17 cellular contexts compared by ENCODE assay signal in genomic region chr1:175200626-175201025, GRCh38. TPM values are rescaled to one million over a fixed set of nuclear protein-coding genes. Genes with fewer than 3 reads are reported as not detected.
A peak's percentile ranks its signal among the peaks of the same experiment; 100 is the strongest.
DNase-seq lines count a peak whose midpoint lies in the region; ATAC-seq, FAIRE-seq and TF ChIP-seq lines count a peak whose summit lies in the region.
"Had no signal": no experiment of that assay in that cellular context is flagged by ENCODE, and none has a peak within 500 bp of the region (broad histone marks: within the 10 kb centered on the region; RNA-seq: fewer than 3 reads in every experiment).

No MANE protein-coding gene starts in this region.

- dilution Hi-C loops in endothelial cell of umbilical vein (cut with MboI; ENCODE audit: extremely low pct_ligation_motif_present, low sequenced_read_pairs), result no loop called here

- POLR2A ChIA-PET in endothelial cell of umbilical vein (lab: Charles Lee), result interaction anchor here (0.8 kb wide), 1 partner anchor 31 kb away, joined by 3 read pairs; no protein-coding TSS in a partner anchor

- H3K4me1 ChIP-seq in BLaER1 treated with 17β-estradiol and CSF1 and Interleukin-3, amounts not matched to agents 10 nM and 100 nM, result peaks cover 34 to 71% (median 53%) of the 10 kb centered on the region in 10 experiments
- peaks cover 42% of the 10 kb centered on the region for H3K4me1 ChIP-seq in endothelial cell of umbilical vein (ENCODE audit: control insufficient read depth, extremely low read depth, insufficient read depth, low read length)
- H3K4me1 ChIP-seq in lower lobe of right lung, result peaks cover 62% of the 10 kb centered on the region
- peaks cover 0 to 29% (median 16%) of the 10 kb centered on the region in 4 donors for H3K4me1 ChIP-seq in stomach
- H3K4me1 ChIP-seq: neural progenitor cell had no signal

- DNase-seq in endothelial cell of umbilical vein (ENCODE audit: low read depth, low spot score), result no peak
- no peak for DNase-seq in lower lobe of right lung
- no peak for DNase-seq in stomach
- no peak for DNase-seq in GM19240 (ENCODE audit: insufficient read length, low spot score)
- DNase-seq: ACHN; activated CD8-positive, alpha-beta memory T cell treated with anti-CD3 and anti-CD28 coated beads for 24 hours; KBM-7; mammary epithelial cell; NCI-H1105 treated with DMSO at 0.1 percent for 48 hours; stimulated activated naive CD4-positive, alpha-beta T cell treated with Interleukin-2 at 50 U/mL for 16 hours had no signal

- no peak overlapping the region for H2AFZ ChIP-seq in endothelial cell of umbilical vein (ENCODE audit: low read depth, low read length)
- H2AFZ ChIP-seq: neural progenitor cell had no signal

- H3K4me3 ChIP-seq in BLaER1 treated with 17β-estradiol and CSF1 and Interleukin-3, amounts not matched to agents 10 nM and 100 nM, result peak overlapping the region in 1 of 10 experiments; percentile 11; a peak in 1 of 20 replicates
- H3K4me3 ChIP-seq in endothelial cell of umbilical vein (replicated peaks in 1 of 3; ENCODE audit: insufficient read depth in 1 of 3, low read depth in 1 of 3, low read length in 3 of 3), result no peak overlapping the region
- H3K4me3 ChIP-seq in lower lobe of right lung, result no peak overlapping the region
- H3K4me3 ChIP-seq in stomach, result no peak overlapping the region
- H3K4me3 ChIP-seq: neural progenitor cell had no signal

- no peaks in the 10 kb centered on the region for H4K20me1 ChIP-seq in BLaER1 treated with 17β-estradiol and CSF1 and Interleukin-3, amounts not matched to agents 10 nM and 100 nM
- H4K20me1 ChIP-seq in endothelial cell of umbilical vein (replicated peaks; ENCODE audit: control insufficient read depth, extremely low read depth, insufficient read depth, low read length), result no peaks in the 10 kb centered on the region

- peak overlapping the region in 1 of 11 experiments; percentile 49; a peak in 1 of 22 replicates for H3K9ac ChIP-seq in BLaER1 treated with 17β-estradiol and CSF1 and Interleukin-3, amounts not matched to agents 10 nM and 100 nM
- H3K9ac ChIP-seq in endothelial cell of umbilical vein (replicated peaks; ENCODE audit: extremely low read depth, insufficient read depth, low read length), result peak overlapping the region; percentile 35
- H3K9ac ChIP-seq: neural progenitor cell had no signal

- H3K27me3 ChIP-seq in BLaER1 treated with 17β-estradiol and CSF1 and Interleukin-3, amounts not matched to agents 10 nM and 100 nM, result no peaks in the 10 kb centered on the region
- H3K27me3 ChIP-seq in endothelial cell of umbilical vein (ENCODE audit: control insufficient read depth in 2 of 2, insufficient read depth in 2 of 2, low read length in 2 of 2) (no peaks in the 10 kb centered on the region), lower lobe of right lung (ENCODE audit: low read depth) (no peaks in the 10 kb centered on the region), stomach (no peaks in the 10 kb centered on the region)

- H3K79me2 ChIP-seq in endothelial cell of umbilical vein (ENCODE audit: control insufficient read depth, insufficient read depth, low read length), result no peaks in the 10 kb centered on the region

- FAIRE-seq in endothelial cell of umbilical vein (lab: Jason Lieb, UNC), result peak; percentile 67
- FAIRE-seq: GM12892 had no signal

- CTCF ChIA-PET in endothelial cell of umbilical vein (lab: Charles Lee), result interaction anchor here (0.8 to 2.2 kb wide), 7 partner anchors 9 to 117 kb away, joined by 3 to 9 read pairs (median 4); partner anchors contain the start of gene KIAA0040

- H3K4me2 ChIP-seq in BLaER1 treated with 17β-estradiol and CSF1 and Interleukin-3, amounts not matched to agents 10 nM and 100 nM, result peak overlapping the region; percentile 54 to 86 (median 78); a peak in 21 of 22 replicates
- H3K4me2 ChIP-seq in endothelial cell of umbilical vein (ENCODE audit: insufficient read depth, low read length), result peak overlapping the region; percentile 73
- H3K4me2 ChIP-seq: neural progenitor cell had no signal

- intact Hi-C loops in endothelial cell of umbilical vein (cut with micrococcal nuclease), result loop anchor here (1.0 to 2.0 kb wide), 4 partner anchors 7 to 117 kb away; no protein-coding TSS in a partner anchor
- intact Hi-C loops in lower lobe of right lung (cut with DNase I), result no loop called here
- intact Hi-C loops in stomach (cut with DNase I; ENCODE audit: low total_unique reads), result no loop called here

- TF ChIP-seq POLR2A in endothelial cell of umbilical vein (IDR thresholded peaks at IDR 0.05; ENCODE audit: low read depth, low read length) (no peak), stomach (IDR thresholded peaks at IDR 0.05) (no peak)

- ATAC-seq in lower lobe of right lung (peak in 1 of 2 donors; percentile 26), HG02852 (IDR thresholded peaks at IDR 0.05; ENCODE audit: unreplicated experiment) (no peak), GM18498 (IDR thresholded peaks at IDR 0.05; ENCODE audit: unreplicated experiment) (no peak), HG02610 (IDR thresholded peaks at IDR 0.05; ENCODE audit: unreplicated experiment) (no peak)

- TF ChIP-seq EP300 in stomach (IDR thresholded peaks at IDR 0.05), result no peak

- no peaks in the 10 kb centered on the region; a peak in 2 of 22 replicates for H3K9me3 ChIP-seq in BLaER1 treated with 17β-estradiol and CSF1 and Interleukin-3, amounts not matched to agents 10 nM and 100 nM (replicated peaks in 1 of 11)
- H3K9me3 ChIP-seq in endothelial cell of umbilical vein (replicated peaks; ENCODE audit: control insufficient read depth, insufficient read depth, low read length) (no peaks in the 10 kb centered on the region), lower lobe of right lung (no peaks in the 10 kb centered on the region), stomach (no peaks in the 10 kb centered on the region)

- no peak for TF ChIP-seq CTCF in endothelial cell of umbilical vein (IDR thresholded peaks at IDR 0.05; ENCODE audit: extremely low read depth in 1 of 2, insufficient read depth in 1 of 2, low read depth in 1 of 2, low read length in 2 of 2)
- TF ChIP-seq CTCF in lower lobe of right lung (IDR thresholded peaks at IDR 0.05), result no peak
- no peak for TF ChIP-seq CTCF in stomach (IDR thresholded peaks at IDR 0.05)

- WGBS in stomach, 5 donors, result 26 to 72% (median 49%) methylated on average over 2 of the region's 2 CpGs

- H3K27ac ChIP-seq in BLaER1 treated with 17β-estradiol and CSF1 and Interleukin-3, amounts not matched to agents 10 nM and 100 nM, result peak overlapping the region in 1 of 11 experiments; percentile 41; a peak in 2 of 22 replicates
- H3K27ac ChIP-seq in endothelial cell of umbilical vein (ENCODE audit: insufficient read depth, low read depth, low read length), result peak overlapping the region; percentile 85
- H3K27ac ChIP-seq in lower lobe of right lung, result peak overlapping the region; percentile 79
- peak overlapping the region; percentile 48 to 82 (median 70) for H3K27ac ChIP-seq in stomach
- H3K27ac ChIP-seq: HL-60, neural progenitor cell had no signal

- no peaks in the 10 kb centered on the region for H3K36me3 ChIP-seq in BLaER1 treated with 17β-estradiol and CSF1 and Interleukin-3, amounts not matched to agents 10 nM and 100 nM
- no peaks in the 10 kb centered on the region for H3K36me3 ChIP-seq in endothelial cell of umbilical vein (ENCODE audit: control insufficient read depth in 2 of 2, extremely low read depth in 1 of 2, insufficient read depth in 2 of 2, low read length in 2 of 2)
- H3K36me3 ChIP-seq in lower lobe of right lung, result no peaks in the 10 kb centered on the region
- no peaks in the 10 kb centered on the region for H3K36me3 ChIP-seq in stomach
- H3K36me3 ChIP-seq: neural progenitor cell had no signal

- H3K9me1 ChIP-seq in endothelial cell of umbilical vein (replicated peaks; ENCODE audit: control insufficient read depth, extremely low read depth, insufficient read depth, low read length), result no peaks in the 10 kb centered on the region

- TSS peak; percentile 69 for BruUV-seq in endothelial cell of umbilical vein (replicated peaks; lab: Mats Ljungman, UMichigan)

TF ChIP-seq in endothelial cell of umbilical vein, 7 proteins besides CTCF, POLR2A, EP300 and RAD21:
- TF ChIP-seq GATA2 (IDR thresholded peaks at IDR 0.05; ENCODE audit: insufficient read depth, insufficient read length, low read depth, low read length) (no peak), MYC (IDR thresholded peaks at IDR 0.05; ENCODE audit: low read depth, low read length) (no peak), JUN (IDR thresholded peaks at IDR 0.05; ENCODE audit: borderline replicate concordance, insufficient read depth, insufficient read length, low read depth) (no peak), EZH2 (IDR thresholded peaks at IDR 0.05; ENCODE audit: borderline replicate concordance, low read depth, low read length, severe bottlenecking) (no peak), POLR2AphosphoS5 (IDR thresholded peaks at IDR 0.05; ENCODE audit: insufficient read depth, low read depth, low read length) (no peak), FOS (IDR thresholded peaks at IDR 0.05; ENCODE audit: borderline replicate concordance, insufficient read depth, low read length) (no peak)
- TF ChIP-seq, protein P1, sequence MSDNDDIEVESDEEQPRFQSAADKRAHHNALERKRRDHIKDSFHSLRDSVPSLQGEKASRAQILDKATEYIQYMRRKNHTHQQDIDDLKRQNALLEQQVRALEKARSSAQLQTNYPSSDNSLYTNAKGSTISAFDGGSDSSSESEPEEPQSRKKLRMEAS (IDR thresholded peaks at IDR 0.05; ENCODE audit: insufficient read depth, insufficient read length), result no peak

RNA-seq across cellular contexts. Expression of gene KIAA0040, which starts 8.1 kb away (rescaled TPM):
- total RNA-seq in endothelial cell of umbilical vein (10.9 and 21.5 TPM in 2 replicates), lower lobe of right lung (46.9 TPM), stomach (10 to 100 TPM in 4 of 5 donors, 1 to 10 TPM in 1; 4.1 to 36.8 (median 16.2) TPM)
- polyA plus RNA-seq in endothelial cell of umbilical vein (7.3 and 8.3 TPM in 2 replicates), stomach (10 to 100 TPM in 2 of 3 donors, 1 to 10 TPM in 1; 6.8 to 17.3 (median 11.0) TPM)
- polyA plus RNA-seq in endothelial cell of umbilical vein (2011; cell fraction: cytosol; rRNA removed), result 5.6 and 7.0 TPM in 2 replicates
- polyA plus RNA-seq in endothelial cell of umbilical vein (2011; cell fraction: nucleus; rRNA removed), result 8.4 and 8.5 TPM in 2 replicates
- polyA plus RNA-seq in endothelial cell of umbilical vein (2012), result 5.3 and 6.5 TPM in 2 replicates
- polyA minus RNA-seq in endothelial cell of umbilical vein, result 12.0 and 15.3 TPM in 2 replicates
- polyA minus RNA-seq in endothelial cell of umbilical vein (2011; cell fraction: cytosol; rRNA and poly(A)+ RNA removed), result 8.2 TPM
- 7.4 and 8.8 TPM in 2 replicates for polyA minus RNA-seq in endothelial cell of umbilical vein (2011; cell fraction: nucleus; rRNA and poly(A)+ RNA removed)
